ENCODE assay signal across 8 cellular contexts in genomic region chr15:48645558-48646330, GRCh38. TPM values are rescaled to one million over a fixed set of nuclear protein-coding genes. Genes with fewer than 3 reads are reported as not detected.
DNase-seq lines count a peak whose midpoint lies in the region; ATAC-seq and TF ChIP-seq lines count a peak whose summit lies in the region.

TSS of gene FBN1 (minus strand) at chr15:48645709. CDS start at chr15:48644769, 940 bp downstream.

- H3K27ac Mint-ChIP-seq in WTC11: no peak within 1 kb of the TSS

- CTCF ChIA-PET in WTC11 (lab: Charles Lee): interaction anchor here (1.0 kb wide), 1 partner anchor 309 kb away, joined by 3 read pairs; no protein-coding TSS in a partner anchor

- H3K9me3 Mint-ChIP-seq in WTC11: no peaks in the 10 kb centered on the region

- H3K27me3 Mint-ChIP-seq in WTC11 (ENCODE audit: low read depth): peaks cover 64% of the 10 kb centered on the region

- WGBS in urinary bladder: under 1% methylated on average over 66 of the region's 66 CpGs

- ATAC-seq in GM19455 (IDR thresholded peaks at IDR 0.05; ENCODE audit: unreplicated experiment) (peak; percentile 64), HG03469 (IDR thresholded peaks at IDR 0.05; ENCODE audit: unreplicated experiment) (peak; percentile 40), WTC11 (peak; percentile 64)

- no peaks in the 10 kb centered on the region for H3K4me1 ChIP-seq in urinary bladder (ENCODE audit: insufficient read depth)

- POLR2A ChIA-PET in WTC11 (lab: Charles Lee): interaction anchor here (1.0 to 1.4 kb wide), 2 partner anchors 205 to 314 kb away, joined by 4 to 6 read pairs; partner anchors contain the start of gene DUT

- no peaks in the 10 kb centered on the region for H3K36me3 ChIP-seq in urinary bladder (ENCODE audit: insufficient read depth)

- TF ChIP-seq CTCF in WTC11 (IDR thresholded peaks at IDR 0.05) (no peak), fibroblast of the aortic adventitia (IDR thresholded peaks at IDR 0.05; ENCODE audit: insufficient read depth, low read length) (no peak)

- H3K4me3 Mint-ChIP-seq in WTC11: peak within 1 kb of the TSS; percentile 63

- H3K4me1 Mint-ChIP-seq in WTC11: peaks cover 35% of the 10 kb centered on the region

- H3K36me3 Mint-ChIP-seq in WTC11: no peaks in the 10 kb centered on the region

- H3K4me3 ChIP-seq in fibroblast of the aortic adventitia (ENCODE audit: low read depth, low read length) (peak within 1 kb of the TSS; percentile 92), urinary bladder (ENCODE audit: low read depth, low read length) (peak within 1 kb of the TSS; percentile 90)

- DNase-seq in GM04504 (ENCODE audit: low read depth): peak; percentile 90
- DNase-seq in WTC11 (ENCODE audit: low spot score): peak; percentile 79
- peak; percentile 95 for DNase-seq in fibroblast of the aortic adventitia (ENCODE audit: low read depth)
- DNase-seq in myocyte (ENCODE audit: low read depth): peak; percentile 91
- no peak for DNase-seq in NCI-H128 (lab: John Stamatoyannopoulos, UW; ENCODE audit: unreplicated experiment)

- H3K27ac ChIP-seq in urinary bladder (ENCODE audit: low read depth): peak within 1 kb of the TSS; percentile 78

TF ChIP-seq in WTC11, 78 proteins besides CTCF, POLR2A, EP300 and RAD21:
- TF ChIP-seq ARID4B (CRISPR knock-in tag; IDR thresholded peaks at IDR 0.05; ENCODE audit: borderline replicate concordance) (0 out of 2 replicates have a peak, but pooled peaks have one; percentile 36), MXD4 (CRISPR knock-in tag; IDR thresholded peaks at IDR 0.05; ENCODE audit: borderline replicate concordance) (no peak), HMGXB4 (CRISPR knock-in tag; IDR thresholded peaks at IDR 0.05) (peak; percentile 31; the same call in 1 of the 2 replicates)

RNA-seq across cellular contexts. Expression of gene FBN1, which starts in this region (rescaled TPM):
- total RNA-seq in WTC11 (2021) (3.3 to 5.2 TPM (median 3.7 TPM) in 3 replicates), fibroblast of the aortic adventitia (ENCODE audit: low replicate concordance) (984 and 4,431 TPM in 2 replicates), myocyte (67.1 and 81.2 TPM in 2 replicates), urinary bladder (698 TPM)
- 506 TPM for polyA plus RNA-seq in myocyte (2012)
- polyA plus RNA-seq in urinary bladder: 75.5 TPM

Comparison
In these comparisons a context has a peak if more than half of its experiments do, and no peak if none do; other contexts are left out.
1. RNA of gene FBN1 (total RNA-seq): 984 to 4,431 TPM in fibroblast of the aortic adventitia, 698 TPM in urinary bladder (single experiment) and 67.1 to 81.2 TPM in myocyte; 3.3 to 5.2 TPM in WTC11; every median in the first group is over 10 times any median in the second.
2. Peak in every context shown above with its lines, with median percentiles within 50 percentile points of each other: ATAC-seq.